Comparison of ENCODE assay signal across 15 cellular contexts in genomic region chr15:77871838-77872371, GRCh38.
DNase-seq lines count a peak whose midpoint lies in the region; ATAC-seq and TF ChIP-seq lines count a peak whose summit lies in the region.
"Had no signal": no experiment of that assay in that cellular context is flagged by ENCODE, and none has a peak within 500 bp of the region (broad histone marks: within the 10 kb centered on the region; RNA-seq: fewer than 3 reads in every experiment).

No MANE protein-coding gene starts in this region.

- intact Hi-C loops in sigmoid colon (cut with DNase I), result no loop called here

- peak; percentile 22; the same call in 1 of the 2 replicates for TF ChIP-seq CTCF in LNCAP (IDR thresholded peaks at IDR 0.05)
- peak; percentile 61 for TF ChIP-seq CTCF in endodermal cell (conservative IDR thresholded peaks at IDR 0.05)
- TF ChIP-seq CTCF in osteocyte (IDR thresholded peaks at IDR 0.05), result peak; percentile 28
- TF ChIP-seq CTCF in sigmoid colon (IDR thresholded peaks at IDR 0.05), result no peak

- H3K9me3 ChIP-seq in endodermal cell (ENCODE audit: control insufficient read depth, low read length) (no peaks in the 10 kb centered on the region), sigmoid colon (no peaks in the 10 kb centered on the region)
- H3K9me3 ChIP-seq: adrenal gland, gastrocnemius medialis had no signal

- TF ChIP-seq POLR2A in sigmoid colon (IDR thresholded peaks at IDR 0.05), result no peak

- H3K4me3 ChIP-seq in endodermal cell (ENCODE audit: low read length), result no peak overlapping the region
- H3K4me3 ChIP-seq in sigmoid colon, result no peak overlapping the region
- H3K4me3 ChIP-seq: adrenal gland, gastrocnemius medialis had no signal

- H3K4me1 ChIP-seq in endodermal cell (ENCODE audit: control insufficient read depth, insufficient read depth, low read length) (no peaks in the 10 kb centered on the region), sigmoid colon (no peaks in the 10 kb centered on the region)
- H3K4me1 ChIP-seq: adrenal gland, gastrocnemius medialis had no signal

- 78 to 90% methylated on average over 2 to 11 of the region's 11 CpGs for WGBS in endodermal cell (ENCODE audit: insufficient coverage in 1 of 2, insufficient read length in 1 of 2), 2 experiments
- WGBS in sigmoid colon, 2 donors, result 76 to 86% methylated on average over 11 of the region's 11 CpGs

- no peak for TF ChIP-seq EP300 in sigmoid colon (IDR thresholded peaks at IDR 0.05)

- H3K9ac ChIP-seq in endodermal cell (ENCODE audit: extremely low read depth, low read length, poor library complexity, severe bottlenecking), result no peak overlapping the region

- H3K27me3 Mint-ChIP-seq in endodermal cell (ENCODE audit: insufficient read depth), result peaks cover 6% of the 10 kb centered on the region
- no peaks in the 10 kb centered on the region for H3K27me3 Mint-ChIP-seq in osteocyte (ENCODE audit: unreplicated experiment)

- H3K27me3 ChIP-seq in endodermal cell (ENCODE audit: control insufficient read depth, insufficient read depth, low read length, poor library complexity, severe bottlenecking) (no peaks in the 10 kb centered on the region), sigmoid colon (no peaks in the 10 kb centered on the region)
- H3K27me3 ChIP-seq: adrenal gland, gastrocnemius medialis had no signal

- ATAC-seq in GM19324 (IDR thresholded peaks at IDR 0.05; ENCODE audit: low FRiP score, unreplicated experiment) (no peak), GM19035 (IDR thresholded peaks at IDR 0.05; ENCODE audit: unreplicated experiment) (no peak)
- ATAC-seq: gastrocnemius medialis had no signal

- DNase-seq in NCI-H82 (lab: John Stamatoyannopoulos, UW) (peak; percentile 14), NCI-H82 treated with DMSO at 0.1 percent for 48 hours (lab: John Stamatoyannopoulos, UW; ENCODE audit: unreplicated experiment) (no peak), endodermal cell (peak; percentile 77), osteocyte (ENCODE audit: extremely low spot score, unreplicated experiment) (no peak), sigmoid colon (no peak)
- DNase-seq: activated T-cell treated with anti-CD3 and anti-CD28 coated beads for 4 hours, adrenal gland, Calu3, gastrocnemius medialis, MV-4-11, NCI-H510A, SHP77 had no signal

- H3K27ac ChIP-seq in endodermal cell (ENCODE audit: low read depth, low read length) (no peak overlapping the region), sigmoid colon (no peak overlapping the region)
- H3K27ac ChIP-seq: adrenal gland, gastrocnemius medialis had no signal

- H3K9me3 Mint-ChIP-seq in endodermal cell (no peaks in the 10 kb centered on the region), osteocyte (ENCODE audit: unreplicated experiment) (no peaks in the 10 kb centered on the region)

- H3K27ac Mint-ChIP-seq in endodermal cell, result no peak overlapping the region
- no peak overlapping the region for H3K27ac Mint-ChIP-seq in osteocyte (ENCODE audit: unreplicated experiment)

- H3K4me1 Mint-ChIP-seq in endodermal cell, result no peaks in the 10 kb centered on the region
- peaks cover 3% of the 10 kb centered on the region for H3K4me1 Mint-ChIP-seq in osteocyte (ENCODE audit: unreplicated experiment)

- no peak overlapping the region for H3K4me3 Mint-ChIP-seq in endodermal cell
- H3K4me3 Mint-ChIP-seq in osteocyte (ENCODE audit: unreplicated experiment), result no peak overlapping the region

- H3K36me3 Mint-ChIP-seq in endodermal cell (ENCODE audit: low read depth) (no peaks in the 10 kb centered on the region), osteocyte (ENCODE audit: unreplicated experiment) (no peaks in the 10 kb centered on the region)

- H3K36me3 ChIP-seq in endodermal cell (ENCODE audit: control insufficient read depth, insufficient read depth, low read length) (no peaks in the 10 kb centered on the region), sigmoid colon (no peaks in the 10 kb centered on the region)
- H3K36me3 ChIP-seq: adrenal gland, gastrocnemius medialis had no signal

Comparison
In these comparisons a context has a peak if more than half of its experiments do, and no peak if none do; other contexts are left out.
1. DNase-seq: peak in NCI-H82 (single experiment) and endodermal cell (single experiment); none in NCI-H82 treated with DMSO at 0.1 percent for 48 hours (single experiment), osteocyte (single experiment) and sigmoid colon (single experiment).
2. CTCF ChIP-seq: peak in LNCAP (single experiment), endodermal cell (single experiment) and osteocyte (single experiment); none in sigmoid colon (0 of 4).